Comparison of ENCODE assay signal across 21 cellular contexts in the genomic region with DNA sequence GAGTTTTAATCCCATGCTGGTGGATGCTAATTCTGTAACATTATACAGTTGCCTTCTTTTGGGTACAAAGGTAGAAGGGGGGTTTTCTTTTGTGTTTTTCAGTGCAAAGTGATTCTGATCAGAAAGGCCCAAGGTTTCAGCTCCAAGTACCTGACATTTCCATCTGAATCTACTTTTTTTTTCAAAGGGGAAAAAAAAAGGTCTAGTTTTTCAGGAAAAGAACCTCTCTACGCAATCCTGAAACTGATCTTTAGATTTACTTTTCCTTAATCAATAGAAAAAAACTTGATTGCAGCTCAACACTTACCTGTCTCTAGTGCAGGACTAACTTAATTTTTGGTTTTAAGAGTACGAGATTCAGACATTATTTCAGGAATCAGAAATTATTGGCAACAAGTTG. TPM values are rescaled to one million over a fixed set of nuclear protein-coding genes. Genes with fewer than 3 reads are reported as not detected.
DNase-seq lines count a peak whose midpoint lies in the region; ATAC-seq, FAIRE-seq and TF ChIP-seq lines count a peak whose summit lies in the region.
"Had no signal": no experiment of that assay in that cellular context is flagged by ENCODE, and none has a peak within 500 bp of the region (broad histone marks: within the 10 kb centered on the region; RNA-seq: fewer than 3 reads in every experiment).

A gene with protein sequence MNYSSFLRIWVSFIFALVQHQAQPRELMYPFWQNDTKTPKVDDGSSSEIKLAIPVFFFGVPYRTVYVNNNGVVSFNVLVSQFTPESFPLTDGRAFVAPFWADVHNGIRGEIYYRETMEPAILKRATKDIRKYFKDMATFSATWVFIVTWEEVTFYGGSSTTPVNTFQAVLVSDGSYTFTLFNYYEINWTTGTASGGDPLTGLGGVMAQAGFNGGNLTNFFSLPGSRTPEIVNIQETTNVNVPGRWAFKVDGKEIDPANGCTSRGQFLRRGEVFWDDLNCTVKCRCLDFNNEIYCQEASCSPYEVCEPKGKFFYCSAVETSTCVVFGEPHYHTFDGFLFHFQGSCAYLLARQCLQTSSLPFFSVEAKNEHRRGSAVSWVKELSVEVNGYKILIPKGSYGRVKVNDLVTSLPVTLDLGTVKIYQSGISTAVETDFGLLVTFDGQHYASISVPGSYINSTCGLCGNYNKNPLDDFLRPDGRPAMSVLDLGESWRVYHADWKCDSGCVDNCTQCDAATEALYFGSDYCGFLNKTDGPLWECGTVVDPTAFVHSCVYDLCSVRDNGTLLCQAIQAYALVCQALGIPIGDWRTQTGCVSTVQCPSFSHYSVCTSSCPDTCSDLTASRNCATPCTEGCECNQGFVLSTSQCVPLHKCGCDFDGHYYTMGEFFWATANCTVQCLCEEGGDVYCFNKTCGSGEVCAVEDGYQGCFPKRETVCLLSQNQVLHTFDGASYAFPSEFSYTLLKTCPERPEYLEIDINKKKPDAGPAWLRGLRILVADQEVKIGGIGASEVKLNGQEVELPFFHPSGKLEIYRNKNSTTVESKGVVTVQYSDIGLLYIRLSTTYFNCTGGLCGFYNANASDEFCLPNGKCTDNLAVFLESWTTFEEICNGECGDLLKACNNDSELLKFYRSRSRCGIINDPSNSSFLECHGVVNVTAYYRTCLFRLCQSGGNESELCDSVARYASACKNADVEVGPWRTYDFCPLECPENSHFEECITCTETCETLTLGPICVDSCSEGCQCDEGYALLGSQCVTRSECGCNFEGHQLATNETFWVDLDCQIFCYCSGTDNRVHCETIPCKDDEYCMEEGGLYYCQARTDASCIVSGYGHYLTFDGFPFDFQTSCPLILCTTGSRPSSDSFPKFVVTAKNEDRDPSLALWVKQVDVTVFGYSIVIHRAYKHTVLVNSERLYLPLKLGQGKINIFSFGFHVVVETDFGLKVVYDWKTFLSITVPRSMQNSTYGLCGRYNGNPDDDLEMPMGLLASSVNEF (N-terminal part only) (plus strand): TSS at position 301 of the 400 bp plus-strand sequence. CDS start 1,423 bp downstream, outside the sequence.

- TF ChIP-seq EP300 in H1 (IDR thresholded peaks at IDR 0.05; ENCODE audit: borderline replicate concordance in 1 of 2, low read depth in 2 of 2, low read length in 2 of 2), result no peak

- H3K79me1 ChIP-seq in IMR-90 (ENCODE audit: low read depth in 1 of 2, low read length in 2 of 2), result no peaks in the 10 kb centered on the region
- H3K79me1 ChIP-seq in H1 (ENCODE audit: low read depth, low read length), result no peaks in the 10 kb centered on the region

- no peak within 1 kb of the TSS for H3K9ac ChIP-seq in IMR-90 (ENCODE audit: low read depth, low read length)
- H3K9ac ChIP-seq in H1 (replicated peaks in 1 of 4; ENCODE audit: extremely low read depth in 1 of 4, low read depth in 3 of 4, low read length in 3 of 4), result no peak within 1 kb of the TSS; a peak in 1 of 7 replicates

- H3K9me3 Mint-ChIP-seq in activated T-cell treated with anti-CD3 and anti-CD28 coated beads, Interleukin-2, amount 50 U/mL, for 72 hours, result no peaks in the 10 kb centered on the region
- H3K9me3 Mint-ChIP-seq: CD8-positive, alpha-beta memory T cell had no signal

- H4K20me1 ChIP-seq in IMR-90 (ENCODE audit: insufficient read depth, low read length) (peaks cover 4% of the 10 kb centered on the region; the same call in 1 of the 2 replicates), H1 (replicated peaks in 1 of 2; ENCODE audit: control insufficient read depth in 1 of 2, insufficient read depth in 2 of 2, low read length in 2 of 2) (no peaks in the 10 kb centered on the region)

- no peak within 1 kb of the TSS for H2BK12ac ChIP-seq in H1 (ENCODE audit: low read depth, low read length)

- no peak for ATAC-seq in IMR-90 (ENCODE audit: low read depth)
- no peak for ATAC-seq in HG03354 (IDR thresholded peaks at IDR 0.05; ENCODE audit: poor library complexity, severe bottlenecking, unreplicated experiment)
- ATAC-seq in activated T-cell treated with anti-CD3 and anti-CD28 coated beads, Interleukin-2, amount 50 U/mL, for 72 hours (replicated peaks in 1 of 2), result no peak
- ATAC-seq in HG03439 (IDR thresholded peaks at IDR 0.05; ENCODE audit: unreplicated experiment), result no peak
- ATAC-seq: GM12878, HepG2 had no signal

- peaks cover 4% of the 10 kb centered on the region; the same call in 1 of the 2 replicates for H3K9me1 ChIP-seq in IMR-90 (ENCODE audit: insufficient read depth, low read length)

- no peaks in the 10 kb centered on the region for H3K36me3 Mint-ChIP-seq in activated T-cell treated with anti-CD3 and anti-CD28 coated beads, Interleukin-2, amount 50 U/mL, for 72 hours (ENCODE audit: insufficient read depth in 2 of 2)
- H3K36me3 Mint-ChIP-seq: CD8-positive, alpha-beta memory T cell had no signal

- DNase-seq in GM12892 (ENCODE audit: insufficient read length) (no peak), IMR-90 (no peak), H1 (ENCODE audit: low read depth in 1 of 2, low spot score in 2 of 2) (no peak)
- no peak for DNase-seq in activated T-cell treated with anti-CD3 and anti-CD28 coated beads, Interleukin-2, amount 50 U/mL, for 72 hours
- DNase-seq: ACHN; BE2C; C1 segment of cervical spinal cord; CD4-positive, CD25-positive, alpha-beta regulatory T cell; CD8-positive, alpha-beta memory T cell; COR-L47; DMS 273 treated with DMSO at 0.1 percent for 48 hours; DMS53; DND-41; EL; HCEC 1CT had no signal

- TF ChIP-seq CTCF in IMR-90 (conservative IDR thresholded peaks at IDR 0.05; ENCODE audit: low read depth, low read length), result no peak
- TF ChIP-seq CTCF in H1 (IDR thresholded peaks at IDR 0.05; ENCODE audit: control extremely low read depth in 1 of 3, insufficient read depth in 1 of 3, low read depth in 1 of 3, low read length in 3 of 3), result no peak

- no peak within 1 kb of the TSS for H2AK5ac ChIP-seq in IMR-90 (ENCODE audit: low read depth, low read length)
- H2AK5ac ChIP-seq in H1 (ENCODE audit: low read depth, low read length), result no peak within 1 kb of the TSS

- no peaks in the 10 kb centered on the region for H3K4me1 Mint-ChIP-seq in activated T-cell treated with anti-CD3 and anti-CD28 coated beads, Interleukin-2, amount 50 U/mL, for 72 hours (ENCODE audit: low read depth)
- H3K4me1 Mint-ChIP-seq: CD4-positive, CD25-positive, alpha-beta regulatory T cell; CD8-positive, alpha-beta memory T cell had no signal

- no peak within 1 kb of the TSS for H2AK9ac ChIP-seq in IMR-90 (replicated peaks; ENCODE audit: low read depth, low read length, poor library complexity)

- H3K27ac ChIP-seq in IMR-90 (ENCODE audit: insufficient read depth, low read length) (no peak within 1 kb of the TSS), H1 (ENCODE audit: low read depth, low read length) (no peak within 1 kb of the TSS)

- intact Hi-C loops in IMR-90 (cut with micrococcal nuclease), result no loop called here

- no peaks in the 10 kb centered on the region for H3K36me3 ChIP-seq in IMR-90 (ENCODE audit: control insufficient read depth, insufficient read depth, low read length)
- no peaks in the 10 kb centered on the region for H3K36me3 ChIP-seq in H1 (ENCODE audit: control insufficient read depth in 2 of 4, insufficient read depth in 4 of 4, low read length in 3 of 4)
- H3K36me3 ChIP-seq: BE2C had no signal

- no TSS peak for BruUV-seq in IMR-90 (replicated peaks; lab: Mats Ljungman, UMichigan)

- H4K5ac ChIP-seq in IMR-90 (ENCODE audit: low read depth, low read length) (no peak within 1 kb of the TSS), H1 (ENCODE audit: insufficient read length, low read depth, low read length) (no peak within 1 kb of the TSS)

- H3K27me3 Mint-ChIP-seq in activated T-cell treated with anti-CD3 and anti-CD28 coated beads, Interleukin-2, amount 50 U/mL, for 72 hours (ENCODE audit: low read depth), result no peaks in the 10 kb centered on the region

- H2BK5ac ChIP-seq in IMR-90 (ENCODE audit: low read depth, low read length, poor library complexity, severe bottlenecking), result no peak within 1 kb of the TSS
- no peak within 1 kb of the TSS for H2BK5ac ChIP-seq in H1 (ENCODE audit: low read depth, low read length)

- no peak for TF ChIP-seq POLR2A in GM12892 (IDR thresholded peaks at IDR 0.05; ENCODE audit: low read depth, low read length)
- TF ChIP-seq POLR2A in IMR-90 (IDR thresholded peaks at IDR 0.05; ENCODE audit: low read depth, low read length), result no peak
- TF ChIP-seq POLR2A in H1 (IDR thresholded peaks at IDR 0.05; ENCODE audit: control extremely low read depth in 1 of 2, low read depth in 2 of 2, low read length in 2 of 2), result no peak

- H3K27ac Mint-ChIP-seq in activated T-cell treated with anti-CD3 and anti-CD28 coated beads, Interleukin-2, amount 50 U/mL, for 72 hours, result no peak within 1 kb of the TSS
- H3K27ac Mint-ChIP-seq: CD4-positive, CD25-positive, alpha-beta regulatory T cell; CD8-positive, alpha-beta memory T cell had no signal

- H2BK15ac ChIP-seq in IMR-90 (ENCODE audit: low read depth, low read length), result no peak within 1 kb of the TSS
- no peak within 1 kb of the TSS for H2BK15ac ChIP-seq in H1 (ENCODE audit: low read length)

- no peak within 1 kb of the TSS for H3K14ac ChIP-seq in IMR-90 (replicated peaks; ENCODE audit: low read depth, low read length)
- H3K14ac ChIP-seq in H1 (ENCODE audit: insufficient read length), result no peak within 1 kb of the TSS

- no peak within 1 kb of the TSS; the same call in 1 of the 2 replicates for H3K4ac ChIP-seq in IMR-90 (ENCODE audit: low read depth, low read length)
- no peak within 1 kb of the TSS for H3K4ac ChIP-seq in H1 (replicated peaks; ENCODE audit: insufficient read length, low read depth, low read length)

- H3K4me1 ChIP-seq in IMR-90 (ENCODE audit: control insufficient read depth, insufficient read depth, low read length), result peaks cover 8% of the 10 kb centered on the region
- H3K4me1 ChIP-seq in H1 (replicated peaks in 1 of 4; ENCODE audit: control insufficient read depth in 3 of 4, insufficient read depth in 4 of 4, low read length in 3 of 4), result peaks cover 0 to 3% (median 1%) of the 10 kb centered on the region in 4 experiments; a peak in 3 of 7 replicates
- H3K4me1 ChIP-seq: BE2C had no signal

- H4K91ac ChIP-seq in IMR-90 (ENCODE audit: insufficient read depth, low read depth, low read length), result no peak within 1 kb of the TSS
- H4K91ac ChIP-seq in H1 (replicated peaks; ENCODE audit: insufficient read length, low read length), result no peak within 1 kb of the TSS

- H3K9me3 ChIP-seq in IMR-90 (ENCODE audit: control insufficient read depth, insufficient read depth, low read length), result no peaks in the 10 kb centered on the region
- H3K9me3 ChIP-seq in H1 (ENCODE audit: insufficient read depth in 2 of 2, low read depth in 1 of 2, low read length in 1 of 2), result no peaks in the 10 kb centered on the region
- H3K9me3 ChIP-seq: BE2C had no signal

- H3K4me2 ChIP-seq in IMR-90 (ENCODE audit: low read depth, low read length), result peak within 1 kb of the TSS; percentile 33; the same call in 1 of the 2 replicates
- H3K4me2 ChIP-seq in H1 (ENCODE audit: insufficient read depth in 1 of 2, low read depth in 2 of 2, low read length in 2 of 2), result 0 out of 4 replicates have a peak within 1 kb of the TSS, but pooled peaks of 1 of the 2 experiments have one; percentile 2

- no peaks in the 10 kb centered on the region for H3K79me2 ChIP-seq in H1 (ENCODE audit: control insufficient read depth in 1 of 2, insufficient read depth in 2 of 2, low read length in 2 of 2)

- H3K27me3 ChIP-seq in IMR-90 (ENCODE audit: control insufficient read depth, insufficient read depth, low read length) (peaks cover 42% of the 10 kb centered on the region), H1 (replicated peaks in 1 of 4; ENCODE audit: control insufficient read depth in 3 of 4, extremely low read depth in 1 of 4, insufficient read depth in 3 of 4, low read length in 3 of 4) (no peaks in the 10 kb centered on the region)
- H3K27me3 ChIP-seq: BE2C had no signal

- no peak within 1 kb of the TSS for H2AFZ ChIP-seq in IMR-90 (replicated peaks; ENCODE audit: low read length, poor library complexity)
- H2AFZ ChIP-seq in H1 (ENCODE audit: low read length), result no peak within 1 kb of the TSS

- dilution Hi-C loops in IMR-90 (cut with HindIII; ENCODE audit: low sequenced_read_pairs, unreplicated experiment), result no loop called here

- FAIRE-seq in GM12892 (lab: Jason Lieb, UNC) (peak; percentile 9), H1 (lab: Jason Lieb, UNC) (no peak)
- FAIRE-seq: GM12878, H54, HepG2, HTR-8/SVneo had no signal

- no peak within 1 kb of the TSS for H4K8ac ChIP-seq in IMR-90 (ENCODE audit: low read depth in 2 of 2, low read length in 2 of 2)
- H4K8ac ChIP-seq in H1 (ENCODE audit: extremely low read depth, insufficient read depth, low read length), result no peak within 1 kb of the TSS

- no peak within 1 kb of the TSS for H3K56ac ChIP-seq in IMR-90 (ENCODE audit: extremely low read depth, insufficient read depth, low read length)
- no peak within 1 kb of the TSS for H3K56ac ChIP-seq in H1 (replicated peaks; ENCODE audit: insufficient read length, low read depth, low read length)

- no peak within 1 kb of the TSS for H2BK120ac ChIP-seq in IMR-90 (ENCODE audit: low read depth, low read length)
- H2BK120ac ChIP-seq in H1 (replicated peaks; ENCODE audit: low read depth, low read length), result no peak within 1 kb of the TSS

- H3K23me2 ChIP-seq in H1 (ENCODE audit: low read depth, low read length), result no peaks in the 10 kb centered on the region

- CTCF ChIA-PET in IMR-90 (lab: Yijun Ruan, JAX), result no interaction called here
- CTCF ChIA-PET in H1 (lab: Charles Lee; ENCODE audit: partially characterized antibody), result interaction anchor here (0.7 to 2.2 kb wide), 6 partner anchors 11 to 363 kb away, joined by 3 to 6 read pairs (median 4); no protein-coding TSS in a partner anchor

- TF ChIP-seq RAD21 in IMR-90 (IDR thresholded peaks at IDR 0.05; ENCODE audit: low read length) (no peak), H1 (IDR thresholded peaks at IDR 0.05 in 1 of 2, conservative IDR thresholded peaks at IDR 0.05 in 1 of 2; ENCODE audit: low read depth in 2 of 2, low read length in 2 of 2) (no peak)

- H3K4me3 ChIP-seq in IMR-90 (ENCODE audit: insufficient read depth, low read depth, low read length) (no peak within 1 kb of the TSS), H1 (ENCODE audit: extremely low read depth in 1 of 4, insufficient read depth in 2 of 4, low read depth in 3 of 4, low read length in 4 of 4) (no peak within 1 kb of the TSS)
- H3K4me3 ChIP-seq: GM12878 had no signal

- no CpG with 5 or more reads among the region's 2 CpGs for WGBS in IMR-90 (ENCODE audit: extremely low coverage in 2 of 2, insufficient read length in 1 of 2), 2 experiments
- WGBS in H1 (ENCODE audit: extremely low coverage in 1 of 2, insufficient coverage in 1 of 2, insufficient read length in 1 of 2, insufficient replicate concordance in 2 of 2, low coverage in 1 of 2, low lambda C conversion rate in 2 of 2, missing lambda C conversion rate in 1 of 2), 2 experiments, result 80% methylated on average over 2 of the region's 2 CpGs; no CpG with 5 or more reads in 1 of the 2 experiments

- no peak within 1 kb of the TSS for H2BK20ac ChIP-seq in IMR-90 (ENCODE audit: low read depth, low read length)
- H2BK20ac ChIP-seq in H1 (ENCODE audit: low read length), result no peak within 1 kb of the TSS

- in situ Hi-C loops in IMR-90 (cut with MboI; ENCODE audit: low sequenced_read_pairs), result no loop called here

- POLR2A ChIA-PET in IMR-90 (lab: Charles Lee; ENCODE audit: unreplicated experiment), result no interaction called here
- POLR2A ChIA-PET in H1 (lab: Charles Lee; ENCODE audit: partially characterized antibody), result no interaction called here

- H3K4me3 Mint-ChIP-seq in activated T-cell treated with anti-CD3 and anti-CD28 coated beads, Interleukin-2, amount 50 U/mL, for 72 hours, result no peak within 1 kb of the TSS
- H3K4me3 Mint-ChIP-seq: CD4-positive, CD25-positive, alpha-beta regulatory T cell; CD8-positive, alpha-beta memory T cell had no signal

- H3K18ac ChIP-seq in IMR-90 (ENCODE audit: low read depth, low read length) (peak within 1 kb of the TSS; percentile 27; the same call in 1 of the 2 replicates), H1 (ENCODE audit: extremely low read depth, low read length) (peak within 1 kb of the TSS; percentile 5; the same call in 1 of the 2 replicates)

- H3K23ac ChIP-seq in IMR-90 (ENCODE audit: low read depth, low read length), result no peak within 1 kb of the TSS; the same call in 1 of the 2 replicates
- no peak within 1 kb of the TSS for H3K23ac ChIP-seq in H1 (ENCODE audit: insufficient read length)

RNA-seq across cellular contexts. Expression of the gene that starts here (rescaled TPM):
- 0.04 TPM for polyA plus RNA-seq in GM12892 (2012; ENCODE audit: missing spikeins)
- 0.18 and 0.28 TPM in 2 replicates for total RNA-seq in IMR-90 (2012; rRNA removed)
- 0.16 and 0.17 TPM in 2 replicates for polyA plus RNA-seq in IMR-90 (2012; rRNA removed)
- polyA plus RNA-seq in IMR-90 (2012; cell fraction: cytosol; rRNA removed), result 0.12 and 0.13 TPM in 2 replicates
- polyA plus RNA-seq in IMR-90 (2012; cell fraction: nucleus; rRNA removed; ENCODE audit: low replicate concordance), result 1.0 and 1.2 TPM in 2 replicates
- 0.77 and 1.0 TPM in 2 replicates for total RNA-seq in H1 (2021; fragmentation: NEBNext Ultra II Directional; extraction: Animal tissue kit (Norgen Biotek cat#: 25700))
- polyA plus RNA-seq in H1 (2011; rRNA removed), result 0.59 and 0.63 TPM in 2 replicates
- polyA plus RNA-seq in H1 (2011; cell fraction: cytosol; rRNA removed), result 0.98 TPM
- 3.1 TPM for polyA plus RNA-seq in H1 (2011; cell fraction: nucleus; rRNA removed)
- polyA plus RNA-seq in H1 (2012, experiment 1 of 2), result 0.61 to 1.1 TPM (median 0.75 TPM) in 4 replicates
- 0.38 TPM for polyA plus RNA-seq in H1 (2012, experiment 2 of 2)
- polyA plus RNA-seq in H1 (2013, experiment 1 of 2), result 0.26 TPM
- polyA plus RNA-seq in H1 (2013, experiment 2 of 2), result 0.35 TPM
- polyA minus RNA-seq in H1 (2011; rRNA and poly(A)+ RNA removed), result 1.4 and 3.1 TPM in 2 replicates
- 0.66 TPM for polyA minus RNA-seq in H1 (2011; cell fraction: cytosol; rRNA and poly(A)+ RNA removed)
- 1.6 TPM for polyA minus RNA-seq in H1 (2011; cell fraction: nucleus; rRNA and poly(A)+ RNA removed)
- total RNA-seq in activated T-cell treated with anti-CD3 and anti-CD28 coated beads, Interleukin-2, amount 50 U/mL, for 72 hours, result under 1 TPM; 0.34 to 0.39 TPM
- polyA plus RNA-seq: CD8-positive, alpha-beta memory T cell had no signal
